Comparison of ENCODE assay signal across 1 cellular context in genomic region chr1:75618382-75618781, GRCh38.
TF ChIP-seq lines count a peak whose summit lies in the region.

No MANE protein-coding gene starts in this region.

TF ChIP-seq in HEK293, 187 proteins besides CTCF, POLR2A, EP300 and RAD21 (continued from another document and continues in another):
- TF ChIP-seq, protein P1, sequence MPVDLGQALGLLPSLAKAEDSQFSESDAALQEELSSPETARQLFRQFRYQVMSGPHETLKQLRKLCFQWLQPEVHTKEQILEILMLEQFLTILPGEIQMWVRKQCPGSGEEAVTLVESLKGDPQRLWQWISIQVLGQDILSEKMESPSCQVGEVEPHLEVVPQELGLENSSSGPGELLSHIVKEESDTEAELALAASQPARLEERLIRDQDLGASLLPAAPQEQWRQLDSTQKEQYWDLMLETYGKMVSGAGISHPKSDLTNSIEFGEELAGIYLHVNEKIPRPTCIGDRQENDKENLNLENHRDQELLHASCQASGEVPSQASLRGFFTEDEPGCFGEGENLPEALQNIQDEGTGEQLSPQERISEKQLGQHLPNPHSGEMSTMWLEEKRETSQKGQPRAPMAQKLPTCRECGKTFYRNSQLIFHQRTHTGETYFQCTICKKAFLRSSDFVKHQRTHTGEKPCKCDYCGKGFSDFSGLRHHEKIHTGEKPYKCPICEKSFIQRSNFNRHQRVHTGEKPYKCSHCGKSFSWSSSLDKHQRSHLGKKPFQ (tag by site-specific recombination; IDR thresholded peaks at IDR 0.05) = no peak
- TF ChIP-seq FEZF1 (tag by site-specific recombination; IDR thresholded peaks at IDR 0.05) (peak; percentile 52; the same call in 1 of the 2 replicates), ZNF645 (tag by site-specific recombination; IDR thresholded peaks at IDR 0.05) (no peak), ZNF341 (tag by site-specific recombination; IDR thresholded peaks at IDR 0.05; ENCODE audit: low read depth) (no peak), ZNF138 (tag by site-specific recombination; IDR thresholded peaks at IDR 0.05; ENCODE audit: borderline replicate concordance) (no peak), ZNF529 (tag by site-specific recombination; IDR thresholded peaks at IDR 0.05; ENCODE audit: insufficient replicate concordance) (peak; percentile 40), GLI4 (tag by site-specific recombination; IDR thresholded peaks at IDR 0.05) (no peak), ZBTB20 (tag by site-specific recombination; IDR thresholded peaks at IDR 0.05) (peak; percentile 48), ZNF202 (tag by site-specific recombination; IDR thresholded peaks at IDR 0.05; ENCODE audit: borderline replicate concordance) (no peak), HOXA7 (CRISPR knock-in tag; IDR thresholded peaks at IDR 0.05; ENCODE audit: borderline replicate concordance) (no peak), ZNF10 (tag by site-specific recombination; IDR thresholded peaks at IDR 0.05) (no peak), ZNF175 (tag by site-specific recombination; IDR thresholded peaks at IDR 0.05) (no peak), ZFP37 (tag by site-specific recombination; IDR thresholded peaks at IDR 0.05) (no peak), GLI2 (tag by site-specific recombination; IDR thresholded peaks at IDR 0.05; ENCODE audit: borderline replicate concordance, low read depth) (peak; percentile 81; the same call in 1 of the 2 replicates), ZNF211 (tag by site-specific recombination; IDR thresholded peaks at IDR 0.05; ENCODE audit: low read depth) (peak; percentile 81), ZFP69B (tag by site-specific recombination; IDR thresholded peaks at IDR 0.05) (no peak), PATZ1 (tag by site-specific recombination; IDR thresholded peaks at IDR 0.05) (no peak), KLF9 (tag by site-specific recombination; IDR thresholded peaks at IDR 0.05; ENCODE audit: low read depth) (no peak), BCL6B (tag by site-specific recombination; IDR thresholded peaks at IDR 0.05) (no peak), ZBTB1 (tag by site-specific recombination; IDR thresholded peaks at IDR 0.05) (0 out of 2 replicates have a peak, but pooled peaks have one; percentile 29), ZFHX2 (tag by site-specific recombination; conservative IDR thresholded peaks at IDR 0.05) (no peak), ZNF26 (tag by site-specific recombination; IDR thresholded peaks at IDR 0.05) (no peak), ZNF629 (tag by site-specific recombination; IDR thresholded peaks at IDR 0.05) (peak; percentile 93), ZNF549 (tag by site-specific recombination; IDR thresholded peaks at IDR 0.05) (no peak)
- TF ChIP-seq, protein P2, sequence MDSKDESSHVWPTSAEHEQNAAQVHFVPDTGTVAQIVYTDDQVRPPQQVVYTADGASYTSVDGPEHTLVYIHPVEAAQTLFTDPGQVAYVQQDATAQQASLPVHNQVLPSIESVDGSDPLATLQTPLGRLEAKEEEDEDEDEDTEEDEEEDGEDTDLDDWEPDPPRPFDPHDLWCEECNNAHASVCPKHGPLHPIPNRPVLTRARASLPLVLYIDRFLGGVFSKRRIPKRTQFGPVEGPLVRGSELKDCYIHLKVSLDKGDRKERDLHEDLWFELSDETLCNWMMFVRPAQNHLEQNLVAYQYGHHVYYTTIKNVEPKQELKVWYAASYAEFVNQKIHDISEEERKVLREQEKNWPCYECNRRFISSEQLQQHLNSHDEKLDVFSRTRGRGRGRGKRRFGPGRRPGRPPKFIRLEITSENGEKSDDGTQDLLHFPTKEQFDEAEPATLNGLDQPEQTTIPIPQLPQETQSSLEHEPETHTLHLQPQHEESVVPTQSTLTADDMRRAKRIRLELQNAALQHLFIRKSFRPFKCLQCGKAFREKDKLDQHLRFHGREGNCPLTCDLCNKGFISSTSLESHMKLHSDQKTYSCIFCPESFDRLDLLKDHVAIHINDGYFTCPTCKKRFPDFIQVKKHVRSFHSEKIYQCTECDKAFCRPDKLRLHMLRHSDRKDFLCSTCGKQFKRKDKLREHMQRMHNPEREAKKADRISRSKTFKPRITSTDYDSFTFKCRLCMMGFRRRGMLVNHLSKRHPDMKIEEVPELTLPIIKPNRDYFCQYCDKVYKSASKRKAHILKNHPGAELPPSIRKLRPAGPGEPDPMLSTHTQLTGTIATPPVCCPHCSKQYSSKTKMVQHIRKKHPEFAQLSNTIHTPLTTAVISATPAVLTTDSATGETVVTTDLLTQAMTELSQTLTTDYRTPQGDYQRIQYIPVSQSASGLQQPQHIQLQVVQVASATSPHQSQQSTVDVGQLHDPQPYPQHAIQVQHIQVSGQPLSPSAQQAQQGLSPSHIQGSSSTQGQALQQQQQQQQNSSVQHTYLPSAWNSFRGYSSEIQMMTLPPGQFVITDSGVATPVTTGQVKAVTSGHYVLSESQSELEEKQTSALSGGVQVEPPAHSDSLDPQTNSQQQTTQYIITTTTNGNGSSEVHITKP (tag by site-specific recombination; IDR thresholded peaks at IDR 0.05) = peak; percentile 97
- TF ChIP-seq, protein P3, sequence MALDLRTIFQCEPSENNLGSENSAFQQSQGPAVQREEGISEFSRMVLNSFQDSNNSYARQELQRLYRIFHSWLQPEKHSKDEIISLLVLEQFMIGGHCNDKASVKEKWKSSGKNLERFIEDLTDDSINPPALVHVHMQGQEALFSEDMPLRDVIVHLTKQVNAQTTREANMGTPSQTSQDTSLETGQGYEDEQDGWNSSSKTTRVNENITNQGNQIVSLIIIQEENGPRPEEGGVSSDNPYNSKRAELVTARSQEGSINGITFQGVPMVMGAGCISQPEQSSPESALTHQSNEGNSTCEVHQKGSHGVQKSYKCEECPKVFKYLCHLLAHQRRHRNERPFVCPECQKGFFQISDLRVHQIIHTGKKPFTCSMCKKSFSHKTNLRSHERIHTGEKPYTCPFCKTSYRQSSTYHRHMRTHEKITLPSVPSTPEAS (tag by site-specific recombination; IDR thresholded peaks at IDR 0.05) = no peak
- TF ChIP-seq, protein P4, sequence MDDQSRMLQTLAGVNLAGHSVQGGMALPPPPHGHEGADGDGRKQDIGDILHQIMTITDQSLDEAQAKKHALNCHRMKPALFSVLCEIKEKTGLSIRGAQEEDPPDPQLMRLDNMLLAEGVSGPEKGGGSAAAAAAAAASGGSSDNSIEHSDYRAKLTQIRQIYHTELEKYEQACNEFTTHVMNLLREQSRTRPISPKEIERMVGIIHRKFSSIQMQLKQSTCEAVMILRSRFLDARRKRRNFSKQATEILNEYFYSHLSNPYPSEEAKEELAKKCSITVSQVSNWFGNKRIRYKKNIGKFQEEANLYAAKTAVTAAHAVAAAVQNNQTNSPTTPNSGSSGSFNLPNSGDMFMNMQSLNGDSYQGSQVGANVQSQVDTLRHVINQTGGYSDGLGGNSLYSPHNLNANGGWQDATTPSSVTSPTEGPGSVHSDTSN (CRISPR knock-in tag; IDR thresholded peaks at IDR 0.05) = no peak
- TF ChIP-seq, protein P5, sequence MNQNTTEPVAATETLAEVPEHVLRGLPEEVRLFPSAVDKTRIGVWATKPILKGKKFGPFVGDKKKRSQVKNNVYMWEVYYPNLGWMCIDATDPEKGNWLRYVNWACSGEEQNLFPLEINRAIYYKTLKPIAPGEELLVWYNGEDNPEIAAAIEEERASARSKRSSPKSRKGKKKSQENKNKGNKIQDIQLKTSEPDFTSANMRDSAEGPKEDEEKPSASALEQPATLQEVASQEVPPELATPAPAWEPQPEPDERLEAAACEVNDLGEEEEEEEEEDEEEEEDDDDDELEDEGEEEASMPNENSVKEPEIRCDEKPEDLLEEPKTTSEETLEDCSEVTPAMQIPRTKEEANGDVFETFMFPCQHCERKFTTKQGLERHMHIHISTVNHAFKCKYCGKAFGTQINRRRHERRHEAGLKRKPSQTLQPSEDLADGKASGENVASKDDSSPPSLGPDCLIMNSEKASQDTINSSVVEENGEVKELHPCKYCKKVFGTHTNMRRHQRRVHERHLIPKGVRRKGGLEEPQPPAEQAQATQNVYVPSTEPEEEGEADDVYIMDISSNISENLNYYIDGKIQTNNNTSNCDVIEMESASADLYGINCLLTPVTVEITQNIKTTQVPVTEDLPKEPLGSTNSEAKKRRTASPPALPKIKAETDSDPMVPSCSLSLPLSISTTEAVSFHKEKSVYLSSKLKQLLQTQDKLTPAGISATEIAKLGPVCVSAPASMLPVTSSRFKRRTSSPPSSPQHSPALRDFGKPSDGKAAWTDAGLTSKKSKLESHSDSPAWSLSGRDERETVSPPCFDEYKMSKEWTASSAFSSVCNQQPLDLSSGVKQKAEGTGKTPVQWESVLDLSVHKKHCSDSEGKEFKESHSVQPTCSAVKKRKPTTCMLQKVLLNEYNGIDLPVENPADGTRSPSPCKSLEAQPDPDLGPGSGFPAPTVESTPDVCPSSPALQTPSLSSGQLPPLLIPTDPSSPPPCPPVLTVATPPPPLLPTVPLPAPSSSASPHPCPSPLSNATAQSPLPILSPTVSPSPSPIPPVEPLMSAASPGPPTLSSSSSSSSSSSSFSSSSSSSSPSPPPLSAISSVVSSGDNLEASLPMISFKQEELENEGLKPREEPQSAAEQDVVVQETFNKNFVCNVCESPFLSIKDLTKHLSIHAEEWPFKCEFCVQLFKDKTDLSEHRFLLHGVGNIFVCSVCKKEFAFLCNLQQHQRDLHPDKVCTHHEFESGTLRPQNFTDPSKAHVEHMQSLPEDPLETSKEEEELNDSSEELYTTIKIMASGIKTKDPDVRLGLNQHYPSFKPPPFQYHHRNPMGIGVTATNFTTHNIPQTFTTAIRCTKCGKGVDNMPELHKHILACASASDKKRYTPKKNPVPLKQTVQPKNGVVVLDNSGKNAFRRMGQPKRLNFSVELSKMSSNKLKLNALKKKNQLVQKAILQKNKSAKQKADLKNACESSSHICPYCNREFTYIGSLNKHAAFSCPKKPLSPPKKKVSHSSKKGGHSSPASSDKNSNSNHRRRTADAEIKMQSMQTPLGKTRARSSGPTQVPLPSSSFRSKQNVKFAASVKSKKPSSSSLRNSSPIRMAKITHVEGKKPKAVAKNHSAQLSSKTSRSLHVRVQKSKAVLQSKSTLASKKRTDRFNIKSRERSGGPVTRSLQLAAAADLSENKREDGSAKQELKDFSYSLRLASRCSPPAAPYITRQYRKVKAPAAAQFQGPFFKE (tag by site-specific recombination; IDR thresholded peaks at IDR 0.05; ENCODE audit: borderline replicate concordance) = no peak
- TF ChIP-seq, protein P6, sequence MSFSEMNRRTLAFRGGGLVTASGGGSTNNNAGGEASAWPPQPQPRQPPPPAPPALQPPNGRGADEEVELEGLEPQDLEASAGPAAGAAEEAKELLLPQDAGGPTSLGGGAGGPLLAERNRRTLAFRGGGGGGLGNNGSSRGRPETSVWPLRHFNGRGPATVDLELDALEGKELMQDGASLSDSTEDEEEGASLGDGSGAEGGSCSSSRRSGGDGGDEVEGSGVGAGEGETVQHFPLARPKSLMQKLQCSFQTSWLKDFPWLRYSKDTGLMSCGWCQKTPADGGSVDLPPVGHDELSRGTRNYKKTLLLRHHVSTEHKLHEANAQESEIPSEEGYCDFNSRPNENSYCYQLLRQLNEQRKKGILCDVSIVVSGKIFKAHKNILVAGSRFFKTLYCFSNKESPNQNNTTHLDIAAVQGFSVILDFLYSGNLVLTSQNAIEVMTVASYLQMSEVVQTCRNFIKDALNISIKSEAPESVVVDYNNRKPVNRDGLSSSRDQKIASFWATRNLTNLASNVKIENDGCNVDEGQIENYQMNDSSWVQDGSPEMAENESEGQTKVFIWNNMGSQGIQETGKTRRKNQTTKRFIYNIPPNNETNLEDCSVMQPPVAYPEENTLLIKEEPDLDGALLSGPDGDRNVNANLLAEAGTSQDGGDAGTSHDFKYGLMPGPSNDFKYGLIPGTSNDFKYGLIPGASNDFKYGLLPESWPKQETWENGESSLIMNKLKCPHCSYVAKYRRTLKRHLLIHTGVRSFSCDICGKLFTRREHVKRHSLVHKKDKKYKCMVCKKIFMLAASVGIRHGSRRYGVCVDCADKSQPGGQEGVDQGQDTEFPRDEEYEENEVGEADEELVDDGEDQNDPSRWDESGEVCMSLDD (tag by site-specific recombination; IDR thresholded peaks at IDR 0.05) = no peak
